12 cellular contexts compared by ENCODE assay signal in the genomic region with DNA sequence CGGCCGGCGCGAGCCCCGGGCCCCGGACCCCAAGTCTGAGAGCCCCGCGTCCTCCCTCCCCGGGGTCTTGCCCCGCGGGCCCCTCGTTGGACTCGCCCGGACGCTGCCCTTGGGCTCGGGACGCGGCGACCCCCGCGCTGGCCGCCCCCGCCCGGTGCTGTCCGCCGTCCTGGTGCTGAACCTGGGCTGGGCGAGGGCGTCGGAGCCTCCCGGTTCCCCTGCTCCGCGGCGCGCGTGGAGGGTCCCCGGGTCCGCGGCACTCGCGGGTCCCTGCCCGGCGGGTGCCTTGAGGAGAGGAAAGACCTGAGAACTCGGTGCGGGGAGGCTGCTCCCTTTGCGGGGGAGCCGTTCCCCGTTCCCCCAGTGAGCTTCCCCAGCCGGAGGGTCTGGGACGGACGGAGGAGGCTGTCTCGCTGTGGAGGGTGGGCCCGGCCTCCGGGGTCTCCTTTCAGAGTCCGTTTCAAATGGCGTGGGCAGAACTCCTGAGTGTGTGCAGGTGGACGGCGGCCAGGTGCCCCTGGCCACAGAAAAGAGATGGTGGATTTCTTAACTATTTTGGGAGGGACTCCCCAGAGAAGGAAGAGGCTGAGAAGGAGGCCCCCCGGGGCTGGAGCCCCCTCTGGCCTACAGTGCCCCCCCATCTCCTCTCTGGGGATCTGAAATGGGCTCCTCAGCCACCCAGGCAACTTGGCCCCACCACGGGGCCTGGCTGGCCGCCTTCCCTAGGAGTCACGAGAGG. TPM values are rescaled to one million over a fixed set of nuclear protein-coding genes. Genes with fewer than 3 reads are reported as not detected.
DNase-seq lines count a peak whose midpoint lies in the region; ATAC-seq and TF ChIP-seq lines count a peak whose summit lies in the region.
"Had no signal": no experiment of that assay in that cellular context is flagged by ENCODE, and none has a peak within 500 bp of the region (broad histone marks: within the 10 kb centered on the region; RNA-seq: fewer than 3 reads in every experiment).

No MANE protein-coding gene starts in this region.

- no peak overlapping the region for H3K27ac ChIP-seq in Panc1 (ENCODE audit: low read length)

- H3K27me3 Mint-ChIP-seq in natural killer cell (ENCODE audit: low read depth in 2 of 2), result peaks cover 37 to 53% of the 10 kb centered on the region in 2 donors
- H3K27me3 Mint-ChIP-seq in T-helper 2 cell treated with Interferon-gamma antibody and Interleukin-4, amounts not matched to agents 5 μg/mL and 100 μg/mL, for 36 hours (ENCODE audit: low read depth), result peaks cover 46% of the 10 kb centered on the region

- no peaks in the 10 kb centered on the region for H3K9me3 ChIP-seq in Panc1 (ENCODE audit: control insufficient read depth, insufficient read depth, low read depth, low read length)

- POLR2A ChIA-PET in Panc1 (lab: Charles Lee), result no interaction called here

- H3K4me3 Mint-ChIP-seq in natural killer cell, result no peak overlapping the region
- H3K4me3 Mint-ChIP-seq in T-helper 2 cell treated with Interferon-gamma antibody and Interleukin-4, amounts not matched to agents 5 μg/mL and 100 μg/mL, for 36 hours, result no peak overlapping the region

- H3K4me1 ChIP-seq in Panc1 (ENCODE audit: control insufficient read depth, insufficient read depth, low read length), result no peaks in the 10 kb centered on the region

- intact Hi-C loops in Panc1 (cut with micrococcal nuclease; ENCODE audit: unreplicated experiment) (no loop called here), natural killer cell (cut with micrococcal nuclease) (no loop called here)

- peak; percentile 10; the same call in 1 of the 2 replicates for ATAC-seq in Panc1
- peak; percentile 26 for ATAC-seq in esophagus mucosa
- peak in 2 of 3 donors; percentile 46 to 58 for ATAC-seq in natural killer cell
- no peak for ATAC-seq in HG03045 (IDR thresholded peaks at IDR 0.05; ENCODE audit: unreplicated experiment)
- ATAC-seq in HG03039 (IDR thresholded peaks at IDR 0.05; ENCODE audit: unreplicated experiment), result no peak
- ATAC-seq in HG02970 (IDR thresholded peaks at IDR 0.05; ENCODE audit: low FRiP score, unreplicated experiment), result no peak

- no peaks in the 10 kb centered on the region for H3K36me3 Mint-ChIP-seq in natural killer cell
- H3K36me3 Mint-ChIP-seq in T-helper 2 cell treated with Interferon-gamma antibody and Interleukin-4, amounts not matched to agents 5 μg/mL and 100 μg/mL, for 36 hours (ENCODE audit: low read depth), result no peaks in the 10 kb centered on the region

- no peak overlapping the region for H3K27ac Mint-ChIP-seq in natural killer cell
- no peak overlapping the region for H3K27ac Mint-ChIP-seq in T-helper 2 cell treated with Interferon-gamma antibody and Interleukin-4, amounts not matched to agents 5 μg/mL and 100 μg/mL, for 36 hours
- H3K27ac Mint-ChIP-seq: activated naive CD4-positive, alpha-beta T cell treated with anti-CD3 and anti-CD28 coated beads, Interleukin-2, amount 50 U/mL, for 72 hours had no signal

- no TSS peak for BruUV-seq in Panc1 (replicated peaks; lab: Mats Ljungman, UMichigan)

- peak overlapping the region in 1 of 2 experiments; percentile 9; a peak in 1 of 4 replicates for H3K4me3 ChIP-seq in Panc1 (ENCODE audit: low read depth in 2 of 2, low read length in 2 of 2)

- peaks cover 0 to 5% of the 10 kb centered on the region in 2 donors for H3K4me1 Mint-ChIP-seq in natural killer cell
- H3K4me1 Mint-ChIP-seq in T-helper 2 cell treated with Interferon-gamma antibody and Interleukin-4, amounts not matched to agents 5 μg/mL and 100 μg/mL, for 36 hours (ENCODE audit: low read depth), result peaks cover 1% of the 10 kb centered on the region

- H3K36me3 ChIP-seq in Panc1 (ENCODE audit: control insufficient read depth, insufficient read depth, low read length), result no peaks in the 10 kb centered on the region

- DNase-seq in Daoy (ENCODE audit: low read depth), result peak; percentile 35
- no peak for DNase-seq in Panc1 (ENCODE audit: low read depth, low spot score)
- no peak for DNase-seq in natural killer cell
- no peak for DNase-seq in T-helper 2 cell treated with Interferon-gamma antibody and Interleukin-4, amounts not matched to agents 5 μg/mL and 100 μg/mL, for 36 hours (ENCODE audit: low spot score)
- DNase-seq: kidney glomerular epithelial cell had no signal

- CTCF ChIA-PET in Panc1 (lab: Charles Lee), result interaction anchor here (0.7 kb wide), 1 partner anchor 56 kb away, joined by 3 read pairs; no protein-coding TSS in a partner anchor

- peaks cover 2% of the 10 kb centered on the region; the same call in 1 of the 2 replicates for H3K27me3 ChIP-seq in Panc1 (ENCODE audit: control insufficient read depth, insufficient read depth, low read length)

- in situ Hi-C loops in Panc1 (cut with HindIII; ENCODE audit: low pct_unique_long_range_greater_than_20kb, low sequenced_read_pairs), result no loop called here

- no peak for TF ChIP-seq CTCF in Panc1 (IDR thresholded peaks at IDR 0.05)
- TF ChIP-seq CTCF in natural killer cell (IDR thresholded peaks at IDR 0.05), result no peak

- H3K9me3 Mint-ChIP-seq in natural killer cell, result no peaks in the 10 kb centered on the region
- no peaks in the 10 kb centered on the region for H3K9me3 Mint-ChIP-seq in T-helper 2 cell treated with Interferon-gamma antibody and Interleukin-4, amounts not matched to agents 5 μg/mL and 100 μg/mL, for 36 hours
- H3K9me3 Mint-ChIP-seq: activated naive CD4-positive, alpha-beta T cell treated with anti-CD3 and anti-CD28 coated beads, Interleukin-2, amount 50 U/mL, for 72 hours had no signal

RNA-seq across cellular contexts. Expression of a gene that starts 0.6 kb away (rescaled TPM):
- not detected in 2 replicates for total RNA-seq in Daoy (2014; rRNA removed; shearing (Covaris generic))
- total RNA-seq in Panc1 (2021; ENCODE audit: unreplicated experiment), result 3.0 TPM
- 9.7 TPM for polyA plus RNA-seq in Panc1 (2012; ENCODE audit: insufficient read length)
- total RNA-seq in esophagus mucosa, result 0.36 TPM
- total RNA-seq in natural killer cell, result under 1 TPM in 2 of 3 donors, not detected in 1; 0.19 to 0.33 TPM
- total RNA-seq: activated naive CD4-positive, alpha-beta T cell treated with anti-CD3 and anti-CD28 coated beads, Interleukin-2, amount 50 U/mL, for 72 hours; Calu3; OCI-LY7 had no signal

RNA-seq across cellular contexts. Expression of a gene that starts 16.2 kb away (rescaled TPM):
- not detected in 2 replicates for total RNA-seq in Daoy (2014; rRNA removed; shearing (Covaris generic))
- total RNA-seq in Panc1 (2021; ENCODE audit: unreplicated experiment), result not detected
- 0.22 TPM for polyA plus RNA-seq in Panc1 (2012; ENCODE audit: insufficient read length)
- total RNA-seq in esophagus mucosa, result not detected
- not detected for total RNA-seq in natural killer cell
- total RNA-seq: activated naive CD4-positive, alpha-beta T cell treated with anti-CD3 and anti-CD28 coated beads, Interleukin-2, amount 50 U/mL, for 72 hours; Calu3; OCI-LY7 had no signal

RNA-seq across cellular contexts. Expression of a gene that starts 30.5 kb away (rescaled TPM):
- total RNA-seq in Daoy (2014; rRNA removed; shearing (Covaris generic)), result 14.3 and 18.1 TPM in 2 replicates
- 26.7 TPM for total RNA-seq in Panc1 (2021; ENCODE audit: unreplicated experiment)
- 31.2 TPM for polyA plus RNA-seq in Panc1 (2012; ENCODE audit: insufficient read length)
- total RNA-seq in esophagus mucosa, result 21.3 TPM
- 10 to 100 TPM; 25.1 to 37.1 (median 30.5) TPM for total RNA-seq in natural killer cell

Comparison
In these comparisons a context has a peak if more than half of its experiments do, and no peak if none do; other contexts are left out.
1. ATAC-seq: peak in Panc1 (single experiment), esophagus mucosa (single experiment) and natural killer cell (2 of 3); none in HG03045 (single experiment), HG03039 (single experiment) and HG02970 (single experiment).